10 cellular contexts compared by ENCODE assay signal in the genomic region with DNA sequence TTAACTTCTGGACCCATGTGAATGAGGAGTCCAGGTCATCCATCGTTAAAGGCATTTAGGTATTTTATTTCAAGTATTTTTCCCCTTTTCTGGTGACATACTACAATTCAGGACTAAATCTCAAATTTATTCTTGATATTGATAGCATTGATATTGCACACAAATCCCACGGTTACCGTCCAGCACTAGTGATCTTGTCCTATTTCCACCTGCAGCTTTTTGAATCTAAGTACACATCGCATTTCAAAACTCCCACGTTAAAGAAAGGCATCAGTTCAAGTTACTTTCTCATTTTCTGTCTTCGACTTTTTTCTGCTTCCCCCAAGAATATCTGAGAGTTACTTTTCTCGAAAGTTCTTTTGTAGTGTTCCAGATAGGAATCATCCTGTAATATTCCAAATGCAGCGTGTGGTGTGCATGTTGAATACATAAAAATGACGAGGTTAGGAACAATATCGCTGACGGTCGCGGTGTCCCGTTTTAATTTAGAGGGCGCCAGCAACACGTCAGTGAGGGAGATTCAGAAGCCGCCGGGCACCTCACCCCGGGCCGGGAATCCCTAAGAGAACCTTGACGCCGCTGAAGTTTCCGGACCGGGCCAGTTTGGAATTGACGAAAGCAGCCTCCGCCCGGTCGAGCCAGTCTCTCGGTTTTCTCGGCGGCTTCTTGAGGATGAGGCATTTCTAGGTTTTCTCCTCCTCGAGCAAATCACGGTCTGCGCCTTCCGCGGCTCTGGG. TPM values are rescaled to one million over a fixed set of nuclear protein-coding genes. Genes with fewer than 3 reads are reported as not detected.
DNase-seq lines count a peak whose midpoint lies in the region; ATAC-seq and TF ChIP-seq lines count a peak whose summit lies in the region.
"Had no signal": no experiment of that assay in that cellular context is flagged by ENCODE, and none has a peak within 500 bp of the region (broad histone marks: within the 10 kb centered on the region; RNA-seq: fewer than 3 reads in every experiment).

No MANE protein-coding gene starts in this region.

- CTCF ChIA-PET in activated CD4-positive, alpha-beta T cell treated with anti-CD3 and anti-CD28 coated beads for 36 hours (lab: Charles Lee): interaction anchor here (0.6 to 1.5 kb wide), 5 partner anchors 12 to 489 kb away, joined by 3 to 7 read pairs (median 3); no protein-coding TSS in a partner anchor

- no peaks in the 10 kb centered on the region for H3K9me3 Mint-ChIP-seq in activated CD4-positive, alpha-beta T cell treated with anti-CD3 and anti-CD28 coated beads for 36 hours (ENCODE audit: low read depth)
- no peaks in the 10 kb centered on the region for H3K9me3 Mint-ChIP-seq in activated T-cell treated with anti-CD3 and anti-CD28 coated beads, Interleukin-2, amount 50 U/mL, for 72 hours

- peaks cover 17% of the 10 kb centered on the region for H3K4me1 Mint-ChIP-seq in activated CD4-positive, alpha-beta T cell treated with anti-CD3 and anti-CD28 coated beads for 36 hours
- peaks cover 25% of the 10 kb centered on the region for H3K4me1 Mint-ChIP-seq in activated T-cell treated with anti-CD3 and anti-CD28 coated beads, Interleukin-2, amount 50 U/mL, for 72 hours (ENCODE audit: low read depth)

- no peak overlapping the region for H3K27ac Mint-ChIP-seq in activated CD4-positive, alpha-beta T cell treated with anti-CD3 and anti-CD28 coated beads for 36 hours
- no peak overlapping the region for H3K27ac Mint-ChIP-seq in activated T-cell treated with anti-CD3 and anti-CD28 coated beads, Interleukin-2, amount 50 U/mL, for 72 hours

- DNase-seq in activated CD4-positive, alpha-beta T cell treated with anti-CD3 and anti-CD28 coated beads for 36 hours: peak; percentile 44
- DNase-seq in activated CD4-positive, alpha-beta T cell treated with anti-CD3 and anti-CD28 coated beads for 1 hour: no peak
- peak in 1 of 2 donors; percentile 36 for DNase-seq in activated T-cell treated with anti-CD3 and anti-CD28 coated beads, Interleukin-2, amount 50 U/mL, for 72 hours
- DNase-seq in testis: peak; percentile 56
- no peak for DNase-seq in osteoblast (ENCODE audit: insufficient read length, low spot score, missing footprints)
- no peak for DNase-seq in NCI-H2171 (lab: John Stamatoyannopoulos, UW)
- DNase-seq in NCI-H1436 treated with DMSO at 0.1 percent for 48 hours (lab: John Stamatoyannopoulos, UW): no peak
- DNase-seq: DND-41 had no signal

- no peaks in the 10 kb centered on the region for H4K20me1 ChIP-seq in osteoblast (ENCODE audit: insufficient read depth, low read length)

- peaks cover 49% of the 10 kb centered on the region for H3K27me3 Mint-ChIP-seq in activated CD4-positive, alpha-beta T cell treated with anti-CD3 and anti-CD28 coated beads for 36 hours
- H3K27me3 Mint-ChIP-seq in activated T-cell treated with anti-CD3 and anti-CD28 coated beads, Interleukin-2, amount 50 U/mL, for 72 hours (ENCODE audit: low read depth): peaks cover 48% of the 10 kb centered on the region

- TF ChIP-seq POLR2A in testis (IDR thresholded peaks at IDR 0.05): no peak

- H3K4me3 Mint-ChIP-seq in activated CD4-positive, alpha-beta T cell treated with anti-CD3 and anti-CD28 coated beads for 36 hours: no peak overlapping the region
- peak overlapping the region; percentile 14 to 68 for H3K4me3 Mint-ChIP-seq in activated T-cell treated with anti-CD3 and anti-CD28 coated beads, Interleukin-2, amount 50 U/mL, for 72 hours

- H3K9me3 ChIP-seq in iPS-15b (ENCODE audit: control insufficient read depth, insufficient read depth, low read length) (no peaks in the 10 kb centered on the region), testis (no peaks in the 10 kb centered on the region), osteoblast (ENCODE audit: low read depth, low read length) (no peaks in the 10 kb centered on the region)

- WGBS in testis, 2 donors: 6 to 12% methylated on average over 20 to 32 of the region's 36 CpGs

- H3K4me3 ChIP-seq in iPS-15b (ENCODE audit: low read depth, low read length) (peak overlapping the region; percentile 36), testis (peak overlapping the region; percentile 53 to 60), osteoblast (ENCODE audit: insufficient read depth, low read length) (no peak overlapping the region)

- no peak for ATAC-seq in activated CD4-positive, alpha-beta T cell treated with anti-CD3 and anti-CD28 coated beads for 36 hours
- peak; percentile 26 to 30 for ATAC-seq in activated T-cell treated with anti-CD3 and anti-CD28 coated beads, Interleukin-2, amount 50 U/mL, for 72 hours (replicated peaks in 1 of 2)

- H3K4me1 ChIP-seq in iPS-15b (ENCODE audit: control insufficient read depth, insufficient read depth, low read length) (no peaks in the 10 kb centered on the region), testis (peaks cover 4% of the 10 kb centered on the region), osteoblast (ENCODE audit: insufficient read depth, low read length) (no peaks in the 10 kb centered on the region)

- no peaks in the 10 kb centered on the region for H3K36me3 ChIP-seq in iPS-15b (ENCODE audit: control insufficient read depth, insufficient read depth, low read length)
- H3K36me3 ChIP-seq in testis (ENCODE audit: low read depth, missing control alignments): no peaks in the 10 kb centered on the region
- no peaks in the 10 kb centered on the region for H3K36me3 ChIP-seq in osteoblast (ENCODE audit: insufficient read depth, low read length)

- H3K27me3 ChIP-seq in iPS-15b (ENCODE audit: control insufficient read depth, insufficient read depth, low read length) (peaks cover 47% of the 10 kb centered on the region), testis (no peaks in the 10 kb centered on the region), osteoblast (ENCODE audit: insufficient read depth, low read length) (peaks cover 40% of the 10 kb centered on the region)

- intact Hi-C loops in activated CD4-positive, alpha-beta T cell treated with anti-CD3 and anti-CD28 coated beads for 36 hours (cut with DNase I, micrococcal nuclease): loop anchor here (2.0 to 10.0 kb wide), 5 partner anchors 35 to 961 kb away; a partner anchor contains a TSS
- intact Hi-C loops in testis (cut with DNase I; ENCODE audit: low total_unique reads): no loop called here

- no peak overlapping the region for H3K9ac ChIP-seq in iPS-15b (ENCODE audit: low read depth, low read length)

- H3K4me2 ChIP-seq in osteoblast (ENCODE audit: insufficient read depth, low read length): no peak overlapping the region

- no peak overlapping the region for H2AFZ ChIP-seq in osteoblast (ENCODE audit: low read length)

- no peaks in the 10 kb centered on the region for H3K36me3 Mint-ChIP-seq in activated CD4-positive, alpha-beta T cell treated with anti-CD3 and anti-CD28 coated beads for 36 hours (ENCODE audit: low read depth)
- no peaks in the 10 kb centered on the region for H3K36me3 Mint-ChIP-seq in activated T-cell treated with anti-CD3 and anti-CD28 coated beads, Interleukin-2, amount 50 U/mL, for 72 hours (ENCODE audit: insufficient read depth in 2 of 2)

- TF ChIP-seq CTCF in testis (IDR thresholded peaks at IDR 0.05) (no peak), osteoblast (IDR thresholded peaks at IDR 0.05; ENCODE audit: extremely low read depth, low read depth, low read length) (no peak)

- no peaks in the 10 kb centered on the region for H3K79me2 ChIP-seq in osteoblast (ENCODE audit: insufficient read depth, low read length)

- POLR2A ChIA-PET in activated CD4-positive, alpha-beta T cell treated with anti-CD3 and anti-CD28 coated beads for 36 hours (lab: Charles Lee): no interaction called here

- H3K27ac ChIP-seq in testis: no peak overlapping the region
- H3K27ac ChIP-seq in osteoblast (ENCODE audit: low read depth, low read length): no peak overlapping the region

RNA-seq across cellular contexts. Expression of a gene that starts 0.6 kb away (rescaled TPM):
- under 1 TPM; 0.39 to 0.57 TPM for total RNA-seq in activated CD4-positive, alpha-beta T cell treated with anti-CD3 and anti-CD28 coated beads for 36 hours
- total RNA-seq in activated T-cell treated with anti-CD3 and anti-CD28 coated beads, Interleukin-2, amount 50 U/mL, for 72 hours: 1 to 10 TPM; 2.2 to 2.5 TPM
- total RNA-seq in testis (10 to 100 TPM in 1 of 2 donors, 1 to 10 TPM in 1; 6.3 to 16.0 TPM), osteoblast (not detected in 2 replicates)
- polyA plus RNA-seq in testis (ENCODE audit: insufficient read depth, low read depth, low replicate concordance): 21.3 TPM
- total RNA-seq: glomerular endothelial cell had no signal

Comparison
In these comparisons a context has a peak if more than half of its experiments do, and no peak if none do; other contexts are left out.
1. DNase-seq: peak in activated CD4-positive, alpha-beta T cell treated with anti-CD3 and anti-CD28 coated beads for 36 hours (single experiment) and testis (single experiment); none in activated CD4-positive, alpha-beta T cell treated with anti-CD3 and anti-CD28 coated beads for 1 hour (single experiment), osteoblast (single experiment), NCI-H2171 (single experiment) and NCI-H1436 treated with DMSO at 0.1 percent for 48 hours (single experiment).